In the genomic region with DNA sequence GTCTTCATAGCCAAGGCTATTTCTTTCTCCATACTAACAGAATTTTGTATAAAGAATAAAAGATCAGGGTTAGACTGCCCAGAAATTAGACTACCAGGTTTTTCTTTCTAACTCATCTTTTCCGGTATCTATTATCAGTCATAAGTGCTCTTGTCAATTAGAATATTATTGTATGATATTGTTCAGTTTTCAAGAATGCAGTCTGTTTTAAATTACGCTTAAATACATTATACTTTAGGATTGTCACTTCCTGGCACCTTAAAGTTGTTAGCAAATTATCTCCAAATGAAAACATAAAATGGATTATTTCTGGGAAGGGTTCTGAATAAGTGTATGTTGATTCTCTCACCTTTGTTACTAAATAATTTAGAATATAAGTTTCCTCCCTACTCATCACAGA, we compare ENCODE assay signal across 23 cellular contexts.
A peak's percentile ranks its signal among the peaks of the same experiment; 100 is the strongest.
DNase-seq lines count a peak whose midpoint lies in the region; ATAC-seq and TF ChIP-seq lines count a peak whose summit lies in the region.
"Had no signal": no experiment of that assay in that cellular context is flagged by ENCODE, and none has a peak within 500 bp of the region (broad histone marks: within the 10 kb centered on the region; RNA-seq: fewer than 3 reads in every experiment).

No MANE protein-coding gene starts in this region.

- no peaks in the 10 kb centered on the region for H3K79me2 ChIP-seq in mammary epithelial cell (ENCODE audit: insufficient read depth, low read length)

- WGBS in mammary epithelial cell (ENCODE audit: low coverage, missing lambda C conversion rate), result 100% methylated on average over 2 of the region's 2 CpGs

- H3K4me1 Mint-ChIP-seq in MCF 10A (ENCODE audit: insufficient read depth, unreplicated experiment), result peaks cover 23% of the 10 kb centered on the region
- H3K4me1 Mint-ChIP-seq in activated naive CD4-positive, alpha-beta T cell treated with anti-CD3 and anti-CD28 coated beads, Interleukin-2, amount 10 ng/mL, durations not matched to agents 7 days and 5 days, result no peaks in the 10 kb centered on the region
- H3K4me1 Mint-ChIP-seq: B cell had no signal

- H3K27me3 Mint-ChIP-seq in MCF 10A (ENCODE audit: insufficient read depth, unreplicated experiment), result no peaks in the 10 kb centered on the region
- H3K27me3 Mint-ChIP-seq in activated naive CD4-positive, alpha-beta T cell treated with anti-CD3 and anti-CD28 coated beads, Interleukin-2, amount 10 ng/mL, durations not matched to agents 7 days and 5 days, result no peaks in the 10 kb centered on the region
- H3K27me3 Mint-ChIP-seq: B cell; CD4-positive, alpha-beta T cell had no signal

- peak overlapping the region; percentile 79 for H3K27ac ChIP-seq in mammary epithelial cell (ENCODE audit: insufficient read depth, low read depth, low read length)
- H3K27ac ChIP-seq in RWPE2 (ENCODE audit: poor library complexity, severe bottlenecking), result peak overlapping the region; percentile 74
- H3K27ac ChIP-seq: 22Rv1; A549; BLaER1 treated with 17β-estradiol and CSF1 and Interleukin-3, amounts not matched to agents 10 nM and 100 nM; C4-2B had no signal

- H3K27me3 ChIP-seq in mammary epithelial cell (ENCODE audit: insufficient read depth, low read length) (no peaks in the 10 kb centered on the region), RWPE2 (ENCODE audit: insufficient read depth, poor library complexity, severe bottlenecking) (no peaks in the 10 kb centered on the region)
- H3K27me3 ChIP-seq: BLaER1 treated with 17β-estradiol and CSF1 and Interleukin-3, amounts not matched to agents 10 nM and 100 nM had no signal

- BruUV-seq in mammary epithelial cell (replicated peaks; lab: Mats Ljungman, UMichigan) (no TSS peak), MCF 10A (replicated peaks; lab: Mats Ljungman, UMichigan) (no TSS peak)

- CTCF ChIA-PET in mammary epithelial cell (lab: Charles Lee; ENCODE audit: low non-redundant PET), result no interaction called here
- CTCF ChIA-PET in MCF 10A (lab: Yijun Ruan, JAX), result interaction anchor here (1.4 kb wide), 1 partner anchor 100 kb away, joined by 3 read pairs; no protein-coding TSS in a partner anchor
- CTCF ChIA-PET in activated naive CD4-positive, alpha-beta T cell treated with anti-CD3 and anti-CD28 coated beads, Interleukin-2, amount 10 ng/mL, durations not matched to agents 7 days and 5 days (lab: Charles Lee), result no interaction called here

- DNase-seq in mammary epithelial cell (no peak), MCF 10A (ENCODE audit: unreplicated experiment) (no peak), RWPE2 (ENCODE audit: low spot score) (no peak), mesenteric fat pad (ENCODE audit: low spot score) (no peak), activated gamma-delta T cell (lab: John Stamatoyannopoulos, UW) (no peak)
- DNase-seq in activated naive CD4-positive, alpha-beta T cell treated with anti-CD3 and anti-CD28 coated beads, Interleukin-2, amount 10 ng/mL, durations not matched to agents 7 days and 5 days, result no peak
- DNase-seq: AML-193; CD4-positive, alpha-beta T cell; CD8-positive, alpha-beta T cell; DMS 273 treated with DMSO at 0.1 percent for 48 hours; DMS153; DMS53; DMS79; DND-41; EL; GDM1 had no signal

- H3K9me3 Mint-ChIP-seq in MCF 10A (ENCODE audit: unreplicated experiment), result no peaks in the 10 kb centered on the region
- H3K9me3 Mint-ChIP-seq in activated naive CD4-positive, alpha-beta T cell treated with anti-CD3 and anti-CD28 coated beads, Interleukin-2, amount 10 ng/mL, durations not matched to agents 7 days and 5 days, result no peaks in the 10 kb centered on the region
- H3K9me3 Mint-ChIP-seq: CD8-positive, alpha-beta T cell had no signal

- dilution Hi-C loops in mammary epithelial cell (cut with HindIII; ENCODE audit: low sequenced_read_pairs), result no loop called here

- in situ Hi-C loops in mammary epithelial cell (cut with MboI; ENCODE audit: low sequenced_read_pairs in 2 of 2), result no loop called here

- intact Hi-C loops in mammary epithelial cell (cut with micrococcal nuclease) (no loop called here), MCF 10A (cut with micrococcal nuclease) (loop anchor here (10.0 kb wide), 1 partner anchor 277 kb away; no protein-coding TSS in a partner anchor)

- H3K36me3 ChIP-seq in mammary epithelial cell (ENCODE audit: insufficient read depth, low read length) (no peaks in the 10 kb centered on the region), RWPE2 (ENCODE audit: low read depth) (no peaks in the 10 kb centered on the region)
- H3K36me3 ChIP-seq: BLaER1 treated with 17β-estradiol and CSF1 and Interleukin-3, amounts not matched to agents 10 nM and 100 nM had no signal

- ATAC-seq in RWPE2 (ENCODE audit: low read depth) (no peak), SK-N-SH treated with all-trans-retinoic acid at 6 μM for 48 hours (peak; percentile 74)
- ATAC-seq: A549; CD8-positive, alpha-beta T cell; GM12878 had no signal

- H3K36me3 Mint-ChIP-seq in MCF 10A (ENCODE audit: insufficient read depth, unreplicated experiment), result no peaks in the 10 kb centered on the region
- no peaks in the 10 kb centered on the region for H3K36me3 Mint-ChIP-seq in activated naive CD4-positive, alpha-beta T cell treated with anti-CD3 and anti-CD28 coated beads, Interleukin-2, amount 10 ng/mL, durations not matched to agents 7 days and 5 days
- H3K36me3 Mint-ChIP-seq: CD8-positive, alpha-beta T cell had no signal

- H2AFZ ChIP-seq in mammary epithelial cell (ENCODE audit: low read depth, low read length), result no peak overlapping the region

- no peak overlapping the region for H3K4me3 Mint-ChIP-seq in MCF 10A (ENCODE audit: unreplicated experiment)
- H3K4me3 Mint-ChIP-seq in activated naive CD4-positive, alpha-beta T cell treated with anti-CD3 and anti-CD28 coated beads, Interleukin-2, amount 10 ng/mL, durations not matched to agents 7 days and 5 days, result no peak overlapping the region
- H3K4me3 Mint-ChIP-seq: B cell; CD4-positive, alpha-beta T cell; CD8-positive, alpha-beta T cell had no signal

- peaks cover 37% of the 10 kb centered on the region for H3K4me1 ChIP-seq in mammary epithelial cell (ENCODE audit: insufficient read depth, low read length)
- peaks cover 40% of the 10 kb centered on the region for H3K4me1 ChIP-seq in RWPE2 (ENCODE audit: insufficient read depth, poor library complexity, severe bottlenecking)
- H3K4me1 ChIP-seq: A549 had no signal

- H3K4me2 ChIP-seq in mammary epithelial cell (ENCODE audit: insufficient read depth, low read depth, low read length), result peak overlapping the region; percentile 52
- H3K4me2 ChIP-seq: A549; BLaER1 treated with 17β-estradiol and CSF1 and Interleukin-3, amounts not matched to agents 10 nM and 100 nM had no signal

- H3K4me3 ChIP-seq in mammary epithelial cell (replicated peaks in 1 of 3; ENCODE audit: insufficient read depth in 1 of 3, low read depth in 2 of 3, low read length in 3 of 3) (no peak overlapping the region), RWPE2 (ENCODE audit: severe bottlenecking) (no peak overlapping the region)
- H3K4me3 ChIP-seq: A549; BLaER1 treated with 17β-estradiol and CSF1 and Interleukin-3, amounts not matched to agents 10 nM and 100 nM; GM12878 had no signal

- H3K27ac Mint-ChIP-seq in MCF 10A (ENCODE audit: low read depth, unreplicated experiment), result no peak overlapping the region
- no peak overlapping the region for H3K27ac Mint-ChIP-seq in activated naive CD4-positive, alpha-beta T cell treated with anti-CD3 and anti-CD28 coated beads, Interleukin-2, amount 10 ng/mL, durations not matched to agents 7 days and 5 days
- H3K27ac Mint-ChIP-seq: B cell; CD4-positive, alpha-beta T cell; CD8-positive, alpha-beta T cell had no signal

- TF ChIP-seq CTCF in mammary epithelial cell (conservative IDR thresholded peaks at IDR 0.05 in 1 of 2, IDR thresholded peaks at IDR 0.05 in 1 of 2; ENCODE audit: extremely low read depth in 1 of 2, insufficient read depth in 1 of 2, low read depth in 1 of 2, low read length in 2 of 2) (no peak), MCF 10A (IDR thresholded peaks at IDR 0.05; ENCODE audit: unreplicated experiment) (no peak), RWPE2 (IDR thresholded peaks at IDR 0.05; ENCODE audit: poor library complexity, severe bottlenecking) (no peak)

- H4K20me1 ChIP-seq in mammary epithelial cell (ENCODE audit: insufficient read depth, low read length), result no peaks in the 10 kb centered on the region
- H4K20me1 ChIP-seq: BLaER1 treated with 17β-estradiol and CSF1 and Interleukin-3, amounts not matched to agents 10 nM and 100 nM had no signal

- H3K9me3 ChIP-seq in mammary epithelial cell (replicated peaks; ENCODE audit: insufficient read depth, low read length) (no peaks in the 10 kb centered on the region), RWPE2 (ENCODE audit: severe bottlenecking) (no peaks in the 10 kb centered on the region)
- H3K9me3 ChIP-seq: A549 had no signal

- no peak overlapping the region for H3K9ac ChIP-seq in mammary epithelial cell (ENCODE audit: insufficient read depth, low read length)
- H3K9ac ChIP-seq: BLaER1 treated with 17β-estradiol and CSF1 and Interleukin-3, amounts not matched to agents 10 nM and 100 nM had no signal

- POLR2A ChIA-PET in MCF 10A (lab: Yijun Ruan, JAX), result no interaction called here

TF ChIP-seq in SK-N-SH treated with all-trans-retinoic acid at 6 μM for 48 hours, 23 proteins besides CTCF, POLR2A, EP300 and RAD21 (continues in another document):
- TF ChIP-seq ESRRG (CRISPR knock-in tag; IDR thresholded peaks at IDR 0.05) (peak; percentile 51; the same call in 1 of the 2 replicates), ZC3H10 (CRISPR knock-in tag; IDR thresholded peaks at IDR 0.05) (0 out of 2 replicates have a peak, but pooled peaks have one; percentile 19), OSR1 (CRISPR knock-in tag; IDR thresholded peaks at IDR 0.05) (no peak), ZFP30 (CRISPR knock-in tag; IDR thresholded peaks at IDR 0.05) (no peak), CREB5 (CRISPR knock-in tag; IDR thresholded peaks at IDR 0.05; ENCODE audit: low read depth) (peak; percentile 66; the same call in 1 of the 2 replicates)
